1 cellular context compared by ENCODE assay signal in the genomic region with DNA sequence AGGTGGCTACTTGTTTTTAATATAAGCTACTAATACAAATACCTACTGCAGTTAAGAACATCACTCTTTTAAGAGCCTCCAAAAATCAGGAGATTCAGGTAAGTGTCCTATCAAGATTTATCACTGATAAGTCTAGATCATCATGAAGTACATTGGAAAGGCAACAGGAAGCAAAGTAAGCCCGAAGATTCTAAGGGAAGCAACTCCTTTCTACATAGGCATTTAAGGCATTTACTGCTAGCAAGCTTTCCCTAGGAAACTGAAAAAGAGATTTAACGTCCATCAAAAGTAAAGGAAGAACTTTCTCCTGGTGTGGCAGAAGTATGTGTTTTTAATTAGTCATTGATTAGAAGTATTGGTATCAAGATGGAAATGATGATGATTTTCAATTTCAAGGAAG.
TF ChIP-seq lines count a peak whose summit lies in the region.

No MANE protein-coding gene starts in this region.

TF ChIP-seq in SK-N-SH treated with all-trans-retinoic acid at 6 μM for 48 hours, 23 proteins besides CTCF, POLR2A, EP300 and RAD21 (continued from another document):
- TF ChIP-seq ZC3H10 (CRISPR knock-in tag; IDR thresholded peaks at IDR 0.05) (no peak), RARB (CRISPR knock-in tag; IDR thresholded peaks at IDR 0.05) (no peak)
